In the genomic region with DNA sequence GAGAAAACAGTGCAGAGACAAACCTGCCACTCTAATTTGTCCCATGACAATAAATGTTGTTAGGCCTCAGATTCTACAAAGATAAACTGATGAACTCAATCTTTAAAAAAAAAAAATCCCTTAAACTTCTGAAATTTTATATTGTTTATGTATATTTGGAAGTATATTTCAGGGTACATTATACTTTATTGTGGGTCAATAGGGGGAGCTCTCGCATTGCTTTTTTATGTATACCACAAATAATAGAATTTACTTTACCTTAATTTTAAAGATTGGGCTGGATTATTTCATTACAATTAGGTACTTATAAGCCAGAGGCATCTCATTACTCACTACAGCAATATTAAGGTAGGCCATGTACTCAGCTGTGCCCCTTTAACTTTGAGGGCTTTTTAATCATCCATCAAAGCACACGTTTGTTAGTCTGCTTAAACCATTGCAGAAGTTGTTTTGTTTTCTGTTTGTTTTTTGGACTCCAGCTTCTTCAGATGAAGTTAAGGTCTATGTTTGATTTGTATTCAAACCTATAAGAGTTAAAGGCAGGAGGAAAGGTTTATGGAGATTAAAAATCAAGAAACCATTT, we compare ENCODE assay signal across 9 cellular contexts. TPM values are rescaled to one million over a fixed set of nuclear protein-coding genes. Genes with fewer than 3 reads are reported as not detected.
A peak's percentile ranks its signal among the peaks of the same experiment; 100 is the strongest.
DNase-seq lines count a peak whose midpoint lies in the region; ATAC-seq, FAIRE-seq and TF ChIP-seq lines count a peak whose summit lies in the region.
"Had no signal": no experiment of that assay in that cellular context is flagged by ENCODE, and none has a peak within 500 bp of the region (broad histone marks: within the 10 kb centered on the region; RNA-seq: fewer than 3 reads in every experiment).

No MANE protein-coding gene starts in this region.

- H3K27me3 ChIP-seq in bronchial epithelial cell (ENCODE audit: control insufficient read depth, insufficient read depth, low read length) (no peaks in the 10 kb centered on the region), neuronal stem cell (ENCODE audit: control insufficient read depth in 3 of 3, insufficient read depth in 3 of 3, low read depth in 1 of 3, low read length in 3 of 3) (no peaks in the 10 kb centered on the region)

- no peak overlapping the region for H3K27ac ChIP-seq in neuronal stem cell (replicated peaks; ENCODE audit: low read length)

- TF ChIP-seq CTCF in bronchial epithelial cell (IDR thresholded peaks at IDR 0.05; ENCODE audit: insufficient read depth, low read length, severe bottlenecking) (peak; percentile 32), nephron (IDR thresholded peaks at IDR 0.05; ENCODE audit: unreplicated experiment in 3 of 3) (peak; percentile 51 to 73 (median 62))

- H3K18ac ChIP-seq in neuronal stem cell (ENCODE audit: low read length) = no peak overlapping the region

- H3K4me1 ChIP-seq in neuronal stem cell (ENCODE audit: control insufficient read depth in 2 of 2, insufficient read depth in 1 of 2, low read depth in 1 of 2, low read length in 2 of 2) = no peaks in the 10 kb centered on the region

- H3K14ac ChIP-seq in neuronal stem cell (ENCODE audit: low read length) = no peak overlapping the region

- H3K27ac Mint-ChIP-seq in nephron = peak overlapping the region; percentile 16 to 73 (median 58)
- H3K27ac Mint-ChIP-seq in stimulated activated naive B cell treated with anti-CD40 and anti-IgM and Interleukin-4, amounts not matched to agents 10 μg/mL and 1 μg/mL and 100 μg/mL, for 72 hours = no peak overlapping the region

- H4K91ac ChIP-seq in neuronal stem cell (ENCODE audit: low read depth, low read length, poor library complexity) = no peak overlapping the region

- no peak overlapping the region for H3K9ac ChIP-seq in neuronal stem cell (ENCODE audit: low read depth, low read length, poor library complexity)

- H3K4me3 Mint-ChIP-seq in nephron = no peak overlapping the region
- H3K4me3 Mint-ChIP-seq in stimulated activated naive B cell treated with anti-CD40 and anti-IgM and Interleukin-4, amounts not matched to agents 10 μg/mL and 1 μg/mL and 100 μg/mL, for 72 hours = no peak overlapping the region

- H2BK15ac ChIP-seq in neuronal stem cell (ENCODE audit: low read length) = no peak overlapping the region

- no peak overlapping the region for H4K8ac ChIP-seq in neuronal stem cell (ENCODE audit: low read depth, low read length)

- peak; percentile 28 for DNase-seq in Daoy (ENCODE audit: low read depth)
- peak; percentile 30 for DNase-seq in M059J (ENCODE audit: low read depth)
- peak; percentile 34 for DNase-seq in bronchial epithelial cell (ENCODE audit: low read depth)
- no peak for DNase-seq in stimulated activated naive B cell treated with anti-CD40 and anti-IgM and Interleukin-4, amounts not matched to agents 10 μg/mL and 1 μg/mL and 100 μg/mL, for 72 hours
- no peak for DNase-seq in COR-L47 (lab: John Stamatoyannopoulos, UW)
- DNase-seq in neuronal stem cell (ENCODE audit: low spot score) = no peak
- DNase-seq: activated CD8-positive, alpha-beta memory T cell treated with anti-CD3 and anti-CD28 coated beads, Interleukin-2, amount 50 U/mL, for 4 hours had no signal

- no peak overlapping the region for H3K23ac ChIP-seq in neuronal stem cell (ENCODE audit: low read depth, low read length, poor library complexity)

- H3K36me3 Mint-ChIP-seq in nephron (ENCODE audit: low read depth) = no peaks in the 10 kb centered on the region
- no peaks in the 10 kb centered on the region for H3K36me3 Mint-ChIP-seq in stimulated activated naive B cell treated with anti-CD40 and anti-IgM and Interleukin-4, amounts not matched to agents 10 μg/mL and 1 μg/mL and 100 μg/mL, for 72 hours

- H3K4ac ChIP-seq in neuronal stem cell (ENCODE audit: low read length) = no peak overlapping the region

- H2BK5ac ChIP-seq in neuronal stem cell (ENCODE audit: low read length) = no peak overlapping the region

- no peak for FAIRE-seq in bronchial epithelial cell (lab: Jason Lieb, UNC)

- no peak overlapping the region for H3K4me2 ChIP-seq in neuronal stem cell (ENCODE audit: insufficient read depth, low read length, poor library complexity, severe bottlenecking)

- H2AK5ac ChIP-seq in neuronal stem cell (ENCODE audit: low read depth, low read length) = no peak overlapping the region

- no peak overlapping the region for H2BK12ac ChIP-seq in neuronal stem cell (ENCODE audit: low read length)

- peaks cover 60% of the 10 kb centered on the region for H3K4me1 Mint-ChIP-seq in nephron
- no peaks in the 10 kb centered on the region for H3K4me1 Mint-ChIP-seq in stimulated activated naive B cell treated with anti-CD40 and anti-IgM and Interleukin-4, amounts not matched to agents 10 μg/mL and 1 μg/mL and 100 μg/mL, for 72 hours

- no peak overlapping the region for H3K4me3 ChIP-seq in bronchial epithelial cell (ENCODE audit: low read depth, low read length)
- no peak overlapping the region for H3K4me3 ChIP-seq in neuronal stem cell (ENCODE audit: low read length in 2 of 2)

- no peaks in the 10 kb centered on the region for H3K79me1 ChIP-seq in neuronal stem cell (ENCODE audit: low read depth, low read length)

- ATAC-seq in stimulated activated naive B cell treated with anti-CD40 and anti-IgM and Interleukin-4, amounts not matched to agents 10 μg/mL and 1 μg/mL and 100 μg/mL, for 72 hours (replicated peaks) = no peak
- ATAC-seq in HG03159 (IDR thresholded peaks at IDR 0.05; ENCODE audit: unreplicated experiment) = no peak

- peaks cover 8% of the 10 kb centered on the region for H3K27me3 Mint-ChIP-seq in nephron (ENCODE audit: low read depth)
- H3K27me3 Mint-ChIP-seq in stimulated activated naive B cell treated with anti-CD40 and anti-IgM and Interleukin-4, amounts not matched to agents 10 μg/mL and 1 μg/mL and 100 μg/mL, for 72 hours = peaks cover 0 to 11% of the 10 kb centered on the region in 2 donors

- no CpG with 5 or more reads among the region's 2 CpGs for WGBS in neuronal stem cell (ENCODE audit: extremely low coverage in 2 of 2, insufficient read length in 2 of 2, insufficient replicate concordance in 1 of 2), 2 donors

- H3K36me3 ChIP-seq in bronchial epithelial cell (ENCODE audit: control insufficient read depth, insufficient read depth, low read length) = no peaks in the 10 kb centered on the region
- H3K36me3 ChIP-seq in neuronal stem cell (replicated peaks in 1 of 2; ENCODE audit: control insufficient read depth in 2 of 2, insufficient read depth in 2 of 2, low read length in 2 of 2) = no peaks in the 10 kb centered on the region

- H3K9me3 ChIP-seq in neuronal stem cell (replicated peaks in 1 of 2; ENCODE audit: control insufficient read depth in 2 of 2, insufficient read depth in 1 of 2, low read depth in 1 of 2, low read length in 2 of 2) = no peaks in the 10 kb centered on the region

- no peaks in the 10 kb centered on the region for H3K9me3 Mint-ChIP-seq in nephron
- no peaks in the 10 kb centered on the region for H3K9me3 Mint-ChIP-seq in stimulated activated naive B cell treated with anti-CD40 and anti-IgM and Interleukin-4, amounts not matched to agents 10 μg/mL and 1 μg/mL and 100 μg/mL, for 72 hours

- no peak overlapping the region for H2BK120ac ChIP-seq in neuronal stem cell (ENCODE audit: low read depth, low read length)

- no peak overlapping the region for H2AFZ ChIP-seq in neuronal stem cell (ENCODE audit: low read length)

RNA-seq across cellular contexts. Expression of gene EYA4, which starts 56.3 kb away (rescaled TPM):
- 14.7 and 16.3 TPM in 2 replicates for total RNA-seq in Daoy (2014; rRNA removed; shearing (Covaris generic))
- 8.2 and 12.0 TPM in 2 replicates for total RNA-seq in M059J (2014; rRNA removed; shearing (Covaris generic))
- total RNA-seq in bronchial epithelial cell = 9.7 and 13.1 TPM in 2 replicates
- 4.1 TPM for polyA plus RNA-seq in neuronal stem cell (2013, experiment 1 of 2)
- polyA plus RNA-seq in neuronal stem cell (2013, experiment 2 of 2) = 4.5 TPM

Comparison
In these comparisons a context has a peak if more than half of its experiments do, and no peak if none do; other contexts are left out.
1. DNase-seq: peak in Daoy (single experiment), M059J (single experiment) and bronchial epithelial cell (single experiment); none in stimulated activated naive B cell treated with anti-CD40 and anti-IgM and Interleukin-4, amounts not matched to agents 10 μg/mL and 1 μg/mL and 100 μg/mL, for 72 hours (single experiment), COR-L47 (single experiment) and neuronal stem cell (single experiment).